19 cellular contexts compared by ENCODE assay signal in the genomic region with DNA sequence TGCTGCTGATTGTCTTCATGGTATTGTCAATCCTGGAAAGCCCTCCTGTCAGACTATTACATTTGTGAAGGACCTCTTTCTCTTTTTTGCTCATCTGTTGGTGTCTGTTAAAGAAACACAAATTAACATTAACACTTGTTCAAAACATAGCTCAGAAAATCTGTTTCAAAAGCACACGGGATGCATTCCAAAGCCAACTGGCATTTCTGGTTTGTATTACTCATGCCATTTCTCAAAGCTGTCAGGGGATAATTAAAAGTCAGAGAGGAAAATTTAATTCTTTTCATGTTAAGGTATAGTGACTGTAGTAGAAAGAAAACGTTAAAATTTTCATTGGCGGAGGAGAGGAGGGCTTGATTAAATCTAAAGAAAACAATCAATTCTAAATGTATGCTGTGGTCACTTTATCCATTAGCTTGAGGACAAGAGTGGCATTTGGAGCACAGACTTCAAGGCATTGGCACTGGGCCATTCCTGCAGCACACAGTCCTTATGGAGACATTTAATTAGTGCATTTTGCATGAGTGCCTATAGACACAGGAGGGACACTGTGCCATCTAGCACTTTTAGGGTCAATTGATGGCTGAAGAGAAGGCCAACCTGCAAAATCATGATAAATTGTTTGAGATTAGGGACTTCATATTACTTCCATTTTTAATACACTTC. TPM values are rescaled to one million over a fixed set of nuclear protein-coding genes. Genes with fewer than 3 reads are reported as not detected.
DNase-seq lines count a peak whose midpoint lies in the region; TF ChIP-seq lines count a peak whose summit lies in the region.
"Had no signal": no experiment of that assay in that cellular context is flagged by ENCODE, and none has a peak within 500 bp of the region (broad histone marks: within the 10 kb centered on the region; RNA-seq: fewer than 3 reads in every experiment).

No MANE protein-coding gene starts in this region.

- no peak overlapping the region for H3K23ac ChIP-seq in H9 (ENCODE audit: insufficient read length, low read depth, low read length)

- no CpG with 5 or more reads among the region's 3 CpGs for WGBS in H9 (ENCODE audit: extremely low coverage, insufficient read length, low lambda C conversion rate)

- H3K9me3 ChIP-seq in H9 (ENCODE audit: control insufficient read depth, low read depth, low read length) = no peaks in the 10 kb centered on the region

- H3K4me1 Mint-ChIP-seq in brain (peaks cover 39% of the 10 kb centered on the region), H9 (no peaks in the 10 kb centered on the region)
- H3K4me1 Mint-ChIP-seq: activated naive CD8-positive, alpha-beta T cell treated with anti-CD3 and anti-CD28 coated beads, Interleukin-2, amount 50 U/mL, for 24 hours; IgD-negative memory B cell; neural crest cell had no signal

- H3K27me3 ChIP-seq in H9 (ENCODE audit: insufficient read depth, low read length) = no peaks in the 10 kb centered on the region
- H3K27me3 ChIP-seq: heart right ventricle had no signal

- no peak overlapping the region for H3K4ac ChIP-seq in H9 (ENCODE audit: low read depth, low read length)

- no peak overlapping the region for H3K18ac ChIP-seq in H9 (ENCODE audit: insufficient read length, low read depth, low read length)

- H4K5ac ChIP-seq in H9 (ENCODE audit: insufficient read length, low read depth, low read length) = no peak overlapping the region

- no peaks in the 10 kb centered on the region for H3K27me3 Mint-ChIP-seq in brain
- H3K27me3 Mint-ChIP-seq in H9 (ENCODE audit: low read depth) = no peaks in the 10 kb centered on the region; the same call in none of the 2 replicates

- H2BK12ac ChIP-seq in H9 (ENCODE audit: insufficient read length, low read depth, low read length) = no peak overlapping the region

- H4K20me1 ChIP-seq in H9 (ENCODE audit: control insufficient read depth, insufficient read depth, insufficient read length) = no peaks in the 10 kb centered on the region

- H3K27ac ChIP-seq in H9 (ENCODE audit: insufficient read length, low read depth, low read length) = no peak overlapping the region
- H3K27ac ChIP-seq: heart right ventricle, VCaP had no signal

- no peak overlapping the region for H2BK120ac ChIP-seq in H9 (ENCODE audit: low read depth, low read length, poor library complexity, severe bottlenecking)

- H2BK20ac ChIP-seq in H9 (ENCODE audit: low read depth, low read length, poor library complexity, severe bottlenecking) = no peak overlapping the region

- H3K9ac ChIP-seq in H9 (ENCODE audit: extremely low read depth, insufficient read length, low read length) = no peak overlapping the region

- no peak overlapping the region for H3T11ph ChIP-seq in H9 (ENCODE audit: low read length)

- H4K91ac ChIP-seq in H9 (ENCODE audit: insufficient read length, low read depth, low read length) = no peak overlapping the region

- H3K36me3 Mint-ChIP-seq in brain (no peaks in the 10 kb centered on the region), H9 (ENCODE audit: insufficient read depth in 1 of 3, low read depth in 3 of 3) (no peaks in the 10 kb centered on the region)
- H3K36me3 Mint-ChIP-seq: IgD-negative memory B cell had no signal

- no peaks in the 10 kb centered on the region for H3K23me2 ChIP-seq in H9 (ENCODE audit: insufficient read length, low read depth, low read length, poor library complexity, severe bottlenecking)

- H4K8ac ChIP-seq in H9 (replicated peaks; ENCODE audit: insufficient read length, low read depth, low read length) = no peak overlapping the region

- no peak overlapping the region for H3K14ac ChIP-seq in H9 (ENCODE audit: insufficient read depth, low read length)

- H3K27ac Mint-ChIP-seq in brain (peak overlapping the region in 4 of 5 experiments; percentile 61 to 88 (median 76)), H9 (no peak overlapping the region)
- H3K27ac Mint-ChIP-seq: activated naive CD8-positive, alpha-beta T cell treated with anti-CD3 and anti-CD28 coated beads, Interleukin-2, amount 50 U/mL, for 24 hours; CD4-positive, alpha-beta T cell; T-helper 2 cell treated with Interferon-gamma antibody and Interleukin-4, amounts not matched to agents 5 μg/mL and 100 μg/mL, for 36 hours had no signal

- H3K9me3 Mint-ChIP-seq in brain = peaks cover 2 to 10% (median 5%) of the 10 kb centered on the region in 5 experiments
- H3K9me3 Mint-ChIP-seq in H9 = peaks cover 62 to 66% of the 10 kb centered on the region in 2 experiments
- H3K9me3 Mint-ChIP-seq: activated naive CD8-positive, alpha-beta T cell treated with anti-CD3 and anti-CD28 coated beads, Interleukin-2, amount 50 U/mL, for 24 hours; T-helper 2 cell treated with Interferon-gamma antibody and Interleukin-4, amounts not matched to agents 5 μg/mL and 100 μg/mL, for 36 hours had no signal

- H3K4me3 Mint-ChIP-seq in brain (peak overlapping the region in 1 of 5 experiments; percentile 44), H9 (no peak overlapping the region)
- H3K4me3 Mint-ChIP-seq: activated naive CD8-positive, alpha-beta T cell treated with anti-CD3 and anti-CD28 coated beads, Interleukin-2, amount 50 U/mL, for 24 hours; CD4-positive, alpha-beta T cell; IgD-negative memory B cell; neural crest cell; T-helper 2 cell treated with Interferon-gamma antibody and Interleukin-4, amounts not matched to agents 5 μg/mL and 100 μg/mL, for 36 hours had no signal

- H2BK15ac ChIP-seq in H9 (ENCODE audit: low read depth, low read length) = no peak overlapping the region

- TF ChIP-seq CTCF in brain (conservative IDR thresholded peaks at IDR 0.05) (no peak), H9 (conservative IDR thresholded peaks at IDR 0.05) (no peak)

- no peak overlapping the region for H3K56ac ChIP-seq in H9 (ENCODE audit: insufficient read length, low read depth, low read length)

- no peak overlapping the region for H3K4me2 ChIP-seq in H9 (ENCODE audit: insufficient read depth, insufficient read length, low read length)

- no peak overlapping the region for H2AK5ac ChIP-seq in H9 (ENCODE audit: insufficient read length, low read length)

- DNase-seq in DMS79 (lab: John Stamatoyannopoulos, UW) = peak; percentile 27
- DNase-seq in NCI-H1105 (lab: John Stamatoyannopoulos, UW) = peak; percentile 33
- peak; percentile 20 for DNase-seq in myocyte (ENCODE audit: low read depth)
- no peak for DNase-seq in T-helper 1 cell
- DNase-seq in COLO668 (lab: John Stamatoyannopoulos, UW; ENCODE audit: unreplicated experiment) = no peak
- no peak for DNase-seq in H9
- DNase-seq: activated effector memory CD4-positive, alpha-beta T cell treated with anti-CD3 and anti-CD28 coated beads, Interleukin-2, amount 50 U/mL, for 16 hours; activated naive CD8-positive, alpha-beta T cell treated with anti-CD3 and anti-CD28 coated beads, Interleukin-2, amount 50 U/mL, for 24 hours; CD4-positive, alpha-beta T cell; DND-41; heart right ventricle; NCI-H187 had no signal

- H3K79me1 ChIP-seq in H9 (ENCODE audit: insufficient read depth, low read depth, low read length, poor library complexity, severe bottlenecking) = no peaks in the 10 kb centered on the region

- no peak overlapping the region for H2AFZ ChIP-seq in H9 (ENCODE audit: low read length)

- H2BK5ac ChIP-seq in H9 (ENCODE audit: insufficient read length, low read length) = no peak overlapping the region

- no peaks in the 10 kb centered on the region for H3K79me2 ChIP-seq in H9 (ENCODE audit: insufficient read depth, low read length)

- no peaks in the 10 kb centered on the region for H3K4me1 ChIP-seq in H9 (ENCODE audit: insufficient read depth, low read length)
- H3K4me1 ChIP-seq: heart right ventricle had no signal

RNA-seq across cellular contexts. Expression of a gene that starts 21.2 kb away (rescaled TPM):
- 0.27 TPM for polyA plus RNA-seq in brain (ENCODE audit: insufficient read depth, low read depth, low replicate concordance)
- total RNA-seq in myocyte (not detected in 2 replicates), H9 (2021) (not detected in 2 replicates)
- polyA plus RNA-seq in myocyte (2012) = not detected
- total RNA-seq: CD4-positive, alpha-beta T cell; heart right ventricle; left lobe of liver; SK-MEL-5 had no signal
- polyA plus RNA-seq: heart right ventricle, IgD-negative memory B cell had no signal

Comparison
In these comparisons a context has a peak if more than half of its experiments do, and no peak if none do; other contexts are left out.
1. DNase-seq: peak in DMS79 (single experiment), NCI-H1105 (single experiment) and myocyte (single experiment); none in T-helper 1 cell (0 of 5), COLO668 (single experiment) and H9 (single experiment).
2. H3K27ac Mint-ChIP-seq: peak in brain (4 of 5); none in H9 (0 of 3).